ENCODE assay signal across 11 cellular contexts in the genomic region with DNA sequence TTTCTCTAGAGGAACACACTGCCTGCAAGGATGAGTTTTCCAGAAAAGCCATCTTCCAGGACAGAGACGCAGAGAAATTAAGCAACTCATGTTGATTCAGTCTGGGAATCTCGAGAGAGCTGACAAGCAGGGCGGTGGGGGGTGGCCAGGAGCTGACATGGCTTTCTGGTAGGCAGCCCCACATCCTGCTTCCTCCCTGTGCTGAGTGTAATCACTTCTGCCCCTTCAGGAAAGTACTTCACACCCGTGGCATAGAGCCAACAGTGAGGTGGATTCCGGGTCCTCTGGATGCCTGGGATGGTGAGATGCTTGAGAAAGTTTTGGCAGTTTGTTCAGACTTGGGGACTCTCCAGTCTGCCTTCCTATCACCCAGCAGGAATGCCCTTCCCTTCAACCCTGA.
DNase-seq lines count a peak whose midpoint lies in the region; ATAC-seq and TF ChIP-seq lines count a peak whose summit lies in the region.
"Had no signal": no experiment of that assay in that cellular context is flagged by ENCODE, and none has a peak within 500 bp of the region (broad histone marks: within the 10 kb centered on the region; RNA-seq: fewer than 3 reads in every experiment).

No MANE protein-coding gene starts in this region.

- H3K9me3 ChIP-seq in MG63 (no peaks in the 10 kb centered on the region), lower lobe of right lung (no peaks in the 10 kb centered on the region)

- intact Hi-C loops in lower lobe of right lung (cut with DNase I), result no loop called here

- peaks cover 83% of the 10 kb centered on the region for H3K4me1 Mint-ChIP-seq in central memory CD8-positive, alpha-beta T cell
- H3K4me1 Mint-ChIP-seq in stimulated activated naive CD8-positive, alpha-beta T cell treated with anti-CD3 and anti-CD28 coated beads, Interleukin-15, amount 100 ng/mL, for 72 hours, result peaks cover 52% of the 10 kb centered on the region
- H3K4me1 Mint-ChIP-seq in osteocyte (ENCODE audit: unreplicated experiment), result peaks cover 5% of the 10 kb centered on the region

- H3K27ac ChIP-seq in lower lobe of right lung, result no peak overlapping the region
- H3K27ac ChIP-seq in substantia nigra (ENCODE audit: low read depth, low read length, poor library complexity, severe bottlenecking), result no peak overlapping the region

- H3K27me3 ChIP-seq in MG63 (no peaks in the 10 kb centered on the region), lower lobe of right lung (ENCODE audit: low read depth) (no peaks in the 10 kb centered on the region)

- DNase-seq in CD1c-positive myeloid dendritic cell (ENCODE audit: extremely low spot score) (peak; percentile 19), MG63 (peak; percentile 8), lower lobe of right lung (peak; percentile 86), substantia nigra (lab: John Stamatoyannopoulos, UW) (no peak), osteocyte (ENCODE audit: extremely low spot score, unreplicated experiment) (no peak)
- no peak for DNase-seq in central memory CD8-positive, alpha-beta T cell (ENCODE audit: low spot score in 2 of 2)
- no peak for DNase-seq in stimulated activated naive CD8-positive, alpha-beta T cell treated with anti-CD3 and anti-CD28 coated beads, Interleukin-15, amount 100 ng/mL, for 72 hours
- DNase-seq: activated CD4-positive, alpha-beta T cell treated with anti-CD3 and anti-CD28 coated beads for 48 hours; DMS153 had no signal

- no peaks in the 10 kb centered on the region for H3K27me3 Mint-ChIP-seq in central memory CD8-positive, alpha-beta T cell
- H3K27me3 Mint-ChIP-seq in stimulated activated naive CD8-positive, alpha-beta T cell treated with anti-CD3 and anti-CD28 coated beads, Interleukin-15, amount 100 ng/mL, for 72 hours, result no peaks in the 10 kb centered on the region
- H3K27me3 Mint-ChIP-seq in osteocyte (ENCODE audit: unreplicated experiment), result peaks cover 5% of the 10 kb centered on the region

- H3K36me3 ChIP-seq in MG63, result no peaks in the 10 kb centered on the region
- no peaks in the 10 kb centered on the region for H3K36me3 ChIP-seq in lower lobe of right lung

- H3K36me3 Mint-ChIP-seq in central memory CD8-positive, alpha-beta T cell (ENCODE audit: insufficient read depth), result peaks cover 4% of the 10 kb centered on the region
- H3K36me3 Mint-ChIP-seq in osteocyte (ENCODE audit: unreplicated experiment), result no peaks in the 10 kb centered on the region
- H3K36me3 Mint-ChIP-seq: activated naive CD4-positive, alpha-beta T cell treated with anti-CD3 and anti-CD28 coated beads, Interleukin-2, amount 50 U/mL, for 72 hours had no signal

- H3K4me3 ChIP-seq in MG63 (no peak overlapping the region), lower lobe of right lung (no peak overlapping the region)

- H3K4me1 ChIP-seq in lower lobe of right lung, result peaks cover 55% of the 10 kb centered on the region

- H3K4me3 Mint-ChIP-seq in central memory CD8-positive, alpha-beta T cell, result no peak overlapping the region
- no peak overlapping the region for H3K4me3 Mint-ChIP-seq in stimulated activated naive CD8-positive, alpha-beta T cell treated with anti-CD3 and anti-CD28 coated beads, Interleukin-15, amount 100 ng/mL, for 72 hours
- H3K4me3 Mint-ChIP-seq in osteocyte (ENCODE audit: unreplicated experiment), result no peak overlapping the region

- no peak for ATAC-seq in central memory CD8-positive, alpha-beta T cell (replicated peaks; ENCODE audit: extremely low read depth, poor library complexity, severe bottlenecking)
- peak; percentile 81 to 84 for ATAC-seq in lower lobe of right lung
- no peak for ATAC-seq in GM21360 (IDR thresholded peaks at IDR 0.05; ENCODE audit: unreplicated experiment)
- ATAC-seq in stimulated activated naive CD8-positive, alpha-beta T cell treated with anti-CD3 and anti-CD28 coated beads, Interleukin-15, amount 100 ng/mL, for 72 hours, result no peak

- peak overlapping the region; percentile 9 for H3K27ac Mint-ChIP-seq in central memory CD8-positive, alpha-beta T cell (ENCODE audit: low read depth)
- no peak overlapping the region for H3K27ac Mint-ChIP-seq in stimulated activated naive CD8-positive, alpha-beta T cell treated with anti-CD3 and anti-CD28 coated beads, Interleukin-15, amount 100 ng/mL, for 72 hours
- no peak overlapping the region for H3K27ac Mint-ChIP-seq in osteocyte (ENCODE audit: unreplicated experiment)

- no peak for TF ChIP-seq CTCF in lower lobe of right lung (IDR thresholded peaks at IDR 0.05)
- no peak for TF ChIP-seq CTCF in osteocyte (IDR thresholded peaks at IDR 0.05)

- H3K9me3 Mint-ChIP-seq in central memory CD8-positive, alpha-beta T cell, result no peaks in the 10 kb centered on the region
- H3K9me3 Mint-ChIP-seq in stimulated activated naive CD8-positive, alpha-beta T cell treated with anti-CD3 and anti-CD28 coated beads, Interleukin-15, amount 100 ng/mL, for 72 hours, result no peaks in the 10 kb centered on the region
- H3K9me3 Mint-ChIP-seq in osteocyte (ENCODE audit: unreplicated experiment), result no peaks in the 10 kb centered on the region
- H3K9me3 Mint-ChIP-seq: activated naive CD4-positive, alpha-beta T cell treated with anti-CD3 and anti-CD28 coated beads, Interleukin-2, amount 50 U/mL, for 72 hours had no signal

Comparison
In these comparisons a context has a peak if more than half of its experiments do, and no peak if none do; other contexts are left out.
1. DNase-seq: peak in CD1c-positive myeloid dendritic cell (single experiment), MG63 (single experiment) and lower lobe of right lung (single experiment); none in central memory CD8-positive, alpha-beta T cell (0 of 2), stimulated activated naive CD8-positive, alpha-beta T cell treated with anti-CD3 and anti-CD28 coated beads, Interleukin-15, amount 100 ng/mL, for 72 hours (0 of 2), substantia nigra (0 of 49) and osteocyte (single experiment).
2. ATAC-seq: peak in lower lobe of right lung (2 of 2); none in central memory CD8-positive, alpha-beta T cell (single experiment), GM21360 (single experiment) and stimulated activated naive CD8-positive, alpha-beta T cell treated with anti-CD3 and anti-CD28 coated beads, Interleukin-15, amount 100 ng/mL, for 72 hours (single experiment).